In genomic region chr2:59490994-59491393, GRCh38 we compare ENCODE assay signal across 24 cellular contexts.
DNase-seq lines count a peak whose midpoint lies in the region; ATAC-seq, FAIRE-seq and TF ChIP-seq lines count a peak whose summit lies in the region.
"Had no signal": no experiment of that assay in that cellular context is flagged by ENCODE, and none has a peak within 500 bp of the region (broad histone marks: within the 10 kb centered on the region; RNA-seq: fewer than 3 reads in every experiment).

No MANE protein-coding gene starts in this region.

- no peak overlapping the region for H3K18ac ChIP-seq in trophoblast cell (ENCODE audit: low read length)

- no peak overlapping the region for H3K4me2 ChIP-seq in trophoblast cell (ENCODE audit: low read length)
- no peak overlapping the region for H3K4me2 ChIP-seq in SK-N-SH
- H3K4me2 ChIP-seq: BLaER1 had no signal

- H2AK5ac ChIP-seq in trophoblast cell (ENCODE audit: low read length), result no peak overlapping the region

- ATAC-seq in mucosa of descending colon, result peak; percentile 78
- ATAC-seq: CD8-positive, alpha-beta T cell had no signal

- no peak overlapping the region for H2BK120ac ChIP-seq in trophoblast cell (ENCODE audit: insufficient read depth, low read length, poor library complexity)

- intact Hi-C loops in colonic mucosa (cut with DNase I) (no loop called here), mucosa of descending colon (cut with DNase I, micrococcal nuclease) (no loop called here)

- H3K9me3 ChIP-seq in colonic mucosa (no peaks in the 10 kb centered on the region), mucosa of descending colon (peaks cover 11% of the 10 kb centered on the region), trophoblast cell (ENCODE audit: insufficient read depth, low read depth, low read length) (no peaks in the 10 kb centered on the region), SK-N-SH (no peaks in the 10 kb centered on the region; the same call in 1 of the 2 replicates)
- H3K9me3 ChIP-seq: BE2C, Caco-2 had no signal

- H3K27ac ChIP-seq in colonic mucosa (no peak overlapping the region), trophoblast cell (ENCODE audit: low read depth, low read length) (no peak overlapping the region), SK-N-SH (ENCODE audit: low read depth in 2 of 2, low read length in 1 of 2) (no peak overlapping the region)
- H3K27ac ChIP-seq: BLaER1 had no signal

- H2BK12ac ChIP-seq in trophoblast cell (ENCODE audit: low read length), result no peak overlapping the region

- H2BK5ac ChIP-seq in trophoblast cell (ENCODE audit: low read depth, low read length, poor library complexity), result no peak overlapping the region

- H3K9me2 ChIP-seq in SK-N-SH, result no peaks in the 10 kb centered on the region

- H3K79me1 ChIP-seq in trophoblast cell (ENCODE audit: low read length), result no peaks in the 10 kb centered on the region

- no peak overlapping the region for H4K12ac ChIP-seq in trophoblast cell (ENCODE audit: low read depth, low read length)

- POLR2A ChIA-PET in SK-N-SH (lab: Yijun Ruan, JAX), result no interaction called here

- H4K91ac ChIP-seq in trophoblast cell (ENCODE audit: low read depth, low read length), result no peak overlapping the region

- no peaks in the 10 kb centered on the region for H3F3A ChIP-seq in SK-N-SH (replicated peaks; ENCODE audit: insufficient read depth)

- CTCF ChIA-PET in SK-N-SH (lab: Yijun Ruan, JAX), result no interaction called here

- H4K8ac ChIP-seq in trophoblast cell (ENCODE audit: low read depth, low read length), result no peak overlapping the region

- peak; percentile 9 for FAIRE-seq in urothelium cell line (lab: Jason Lieb, UNC)
- FAIRE-seq: A204.1, D721Med, G401.6, GM12891, GM19239 had no signal

- H3K27me3 ChIP-seq in colonic mucosa (no peaks in the 10 kb centered on the region), trophoblast cell (ENCODE audit: insufficient read depth, low read length) (no peaks in the 10 kb centered on the region), SK-N-SH (ENCODE audit: insufficient read depth) (no peaks in the 10 kb centered on the region)
- H3K27me3 ChIP-seq: BE2C, BLaER1 had no signal

- H3K4me1 ChIP-seq in colonic mucosa, result no peaks in the 10 kb centered on the region
- H3K4me1 ChIP-seq in mucosa of descending colon (ENCODE audit: low read depth), result no peaks in the 10 kb centered on the region
- no peaks in the 10 kb centered on the region for H3K4me1 ChIP-seq in trophoblast cell (ENCODE audit: control insufficient read depth in 1 of 2, insufficient read depth in 2 of 2, low read length in 2 of 2)
- no peaks in the 10 kb centered on the region for H3K4me1 ChIP-seq in SK-N-SH (ENCODE audit: control insufficient read depth in 1 of 2, insufficient read depth in 2 of 2, low read depth in 1 of 2, low read length in 1 of 2)
- H3K4me1 ChIP-seq: BE2C, BLaER1, Caco-2 had no signal

- H3K9ac ChIP-seq in colonic mucosa (ENCODE audit: low read depth in 2 of 2, low read length in 2 of 2) (no peak overlapping the region), trophoblast cell (ENCODE audit: low read length) (no peak overlapping the region), SK-N-SH (no peak overlapping the region)
- H3K9ac ChIP-seq: BLaER1 had no signal

- no peak for TF ChIP-seq RAD21 in SK-N-SH (IDR thresholded peaks at IDR 0.05; ENCODE audit: low read length)

- TF ChIP-seq CTCF in colonic mucosa (IDR thresholded peaks at IDR 0.05), result no peak
- no peak for TF ChIP-seq CTCF in mucosa of descending colon (IDR thresholded peaks at IDR 0.05)
- no peak for TF ChIP-seq CTCF in SK-N-SH (IDR thresholded peaks at IDR 0.05)

- H3K36me3 ChIP-seq in colonic mucosa, result no peaks in the 10 kb centered on the region
- no peaks in the 10 kb centered on the region for H3K36me3 ChIP-seq in mucosa of descending colon (ENCODE audit: low read depth)
- H3K36me3 ChIP-seq in trophoblast cell (ENCODE audit: control insufficient read depth in 1 of 2, insufficient read depth in 2 of 2, low read length in 2 of 2), result no peaks in the 10 kb centered on the region
- no peaks in the 10 kb centered on the region for H3K36me3 ChIP-seq in SK-N-SH (replicated peaks in 1 of 2; ENCODE audit: control insufficient read depth in 1 of 2, insufficient read depth in 2 of 2, low read length in 1 of 2)
- H3K36me3 ChIP-seq: BE2C, BLaER1 had no signal

- DNase-seq in NCI-H526 treated with DMSO at 0.1 percent for 48 hours (lab: John Stamatoyannopoulos, UW) (peak; percentile 33), colonic mucosa (peak; percentile 18), mucosa of descending colon (peak in 1 of 3 donors; percentile 19), urothelium cell line (ENCODE audit: low spot score) (no peak), UCSD-AML1 (lab: John Stamatoyannopoulos, UW; ENCODE audit: unreplicated experiment) (no peak), trophoblast cell (no peak), medulla oblongata (ENCODE audit: extremely low spot score) (no peak), SK-N-SH (no peak)
- DNase-seq: 8988T; ACHN; BE2C; C1 segment of cervical spinal cord; Caco-2; Calu3; CD4-positive, CD25-positive, alpha-beta regulatory T cell; CD8-positive, alpha-beta T cell; DMS79 treated with DMSO at 0.1 percent for 48 hours; GF-D8 had no signal

- H3K4me3 ChIP-seq in colonic mucosa (no peak overlapping the region), mucosa of descending colon (no peak overlapping the region), trophoblast cell (ENCODE audit: low read depth, low read length) (no peak overlapping the region), SK-N-SH (ENCODE audit: low read depth in 2 of 2, low read length in 1 of 2) (no peak overlapping the region)
- H3K4me3 ChIP-seq: BLaER1 had no signal

- H3K79me2 ChIP-seq in trophoblast cell (ENCODE audit: control insufficient read depth, insufficient read depth, low read length, poor library complexity) (no peaks in the 10 kb centered on the region), SK-N-SH (ENCODE audit: insufficient read depth) (no peaks in the 10 kb centered on the region)

- no peaks in the 10 kb centered on the region for H4K20me1 ChIP-seq in SK-N-SH (ENCODE audit: insufficient read depth)
- H4K20me1 ChIP-seq: BLaER1 had no signal

- WGBS in trophoblast cell (ENCODE audit: extremely low coverage, insufficient coverage, insufficient read length), result no CpG with 5 or more reads among the region's 2 CpGs
- 14% methylated on average over 2 of the region's 2 CpGs for WGBS in SK-N-SH (ENCODE audit: low lambda C conversion rate)

- H2AFZ ChIP-seq in trophoblast cell (ENCODE audit: insufficient read depth, low read length, poor library complexity), result no peak overlapping the region
- no peak overlapping the region for H2AFZ ChIP-seq in SK-N-SH (ENCODE audit: low read depth)

- no peak overlapping the region for H3K4ac ChIP-seq in trophoblast cell (ENCODE audit: low read depth, low read length)

- H3K23ac ChIP-seq in trophoblast cell (ENCODE audit: low read length), result no peak overlapping the region

- H3K14ac ChIP-seq in trophoblast cell (ENCODE audit: low read length), result no peak overlapping the region

- no peak for TF ChIP-seq EP300 in SK-N-SH (IDR thresholded peaks at IDR 0.05; ENCODE audit: borderline replicate concordance in 1 of 2, low read depth in 1 of 2, low read length in 1 of 2)

TF ChIP-seq in SK-N-SH, 30 proteins besides CTCF, POLR2A, EP300 and RAD21 (continues in another document):
- TF ChIP-seq NRF1 (IDR thresholded peaks at IDR 0.05; ENCODE audit: low read depth, low read length), result no peak
- no peak for TF ChIP-seq ZBTB33 (IDR thresholded peaks at IDR 0.05; ENCODE audit: borderline replicate concordance, low read depth)
- TF ChIP-seq SMC3 (IDR thresholded peaks at IDR 0.05; ENCODE audit: low read depth, low read length), result no peak
- TF ChIP-seq FOSL2 (IDR thresholded peaks at IDR 0.05; ENCODE audit: borderline replicate concordance, low read depth), result no peak
- no peak for TF ChIP-seq MEF2A (IDR thresholded peaks at IDR 0.05; ENCODE audit: borderline replicate concordance, low read depth)
- TF ChIP-seq, protein P1, sequence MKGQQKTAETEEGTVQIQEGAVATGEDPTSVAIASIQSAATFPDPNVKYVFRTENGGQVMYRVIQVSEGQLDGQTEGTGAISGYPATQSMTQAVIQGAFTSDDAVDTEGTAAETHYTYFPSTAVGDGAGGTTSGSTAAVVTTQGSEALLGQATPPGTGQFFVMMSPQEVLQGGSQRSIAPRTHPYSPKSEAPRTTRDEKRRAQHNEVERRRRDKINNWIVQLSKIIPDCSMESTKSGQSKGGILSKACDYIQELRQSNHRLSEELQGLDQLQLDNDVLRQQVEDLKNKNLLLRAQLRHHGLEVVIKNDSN (IDR thresholded peaks at IDR 0.05; ENCODE audit: borderline replicate concordance, low read depth), result no peak
- no peak for TF ChIP-seq MXI1 (IDR thresholded peaks at IDR 0.05; ENCODE audit: low read depth, low read length)
- no peak for TF ChIP-seq SIN3A (IDR thresholded peaks at IDR 0.05; ENCODE audit: borderline replicate concordance, low read depth, low read length)
- TF ChIP-seq USF2 (IDR thresholded peaks at IDR 0.05; ENCODE audit: borderline replicate concordance, low read depth, low read length), result no peak

Comparison
In these comparisons a context has a peak if more than half of its experiments do, and no peak if none do; other contexts are left out.
1. DNase-seq: peak in NCI-H526 treated with DMSO at 0.1 percent for 48 hours (single experiment) and colonic mucosa (single experiment); none in urothelium cell line (single experiment), UCSD-AML1 (single experiment), trophoblast cell (0 of 2), medulla oblongata (single experiment) and SK-N-SH (single experiment).